In the genomic region with DNA sequence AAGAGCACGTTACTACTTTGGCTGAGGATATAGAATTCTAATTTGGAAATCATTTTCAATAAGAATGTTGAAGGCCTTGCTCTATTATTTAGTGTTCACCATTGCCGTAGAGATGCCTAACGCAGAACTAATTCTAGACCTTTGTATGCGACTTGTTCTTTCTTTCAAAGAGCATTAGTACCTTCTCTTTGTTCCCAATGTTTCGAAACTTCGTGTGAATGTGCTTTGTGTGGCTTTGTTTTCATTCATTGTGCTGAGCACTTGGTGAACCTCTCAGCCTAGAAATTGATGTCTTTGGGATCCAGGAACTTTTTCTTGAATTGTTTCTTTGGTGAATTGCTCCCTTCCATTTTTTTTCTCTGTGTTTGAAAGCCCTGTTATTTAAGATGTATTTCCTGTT, we compare ENCODE assay signal across 25 cellular contexts.
"Had no signal": no experiment of that assay in that cellular context is flagged by ENCODE, and none has a peak within 500 bp of the region (broad histone marks: within the 10 kb centered on the region; RNA-seq: fewer than 3 reads in every experiment).

No MANE protein-coding gene starts in this region.

- H3K4me2 ChIP-seq: hepatocyte had no signal

- DNase-seq: heart right ventricle; islet precursor cell; left cardiac atrium; lower lobe of right lung; mammary epithelial cell; mesenchymal stem cell; naive thymus-derived CD8-positive, alpha-beta T cell; pancreas; posterior cingulate gyrus; retina; right cardiac atrium; sigmoid colon; small intestine; spleen; stimulated activated CD4-positive, alpha-beta T cell treated with anti-CD3 and anti-CD28 coated beads, Interleukin-4, amount 100 ng/mL, for 24 hours; stimulated activated naive CD4-positive, alpha-beta T cell; tibial artery; trophoblast cell had no signal

- H3K27me3 ChIP-seq: heart right ventricle, hepatocyte, pancreas, sigmoid colon, spleen, suprapubic skin had no signal

- ATAC-seq: heart right ventricle; left cardiac atrium; left lobe of liver; lower lobe of right lung; naive thymus-derived CD8-positive, alpha-beta T cell; pancreas; right cardiac atrium; stimulated activated effector memory CD8-positive, alpha-beta T cell treated with anti-CD3 and anti-CD28 coated beads, Interleukin-12 subunit alpha, Interleukin-12 subunit beta, amount 100 ng/mL, for 72 hours had no signal

- H3K79me2 ChIP-seq: hepatocyte had no signal

- H3K4me1 ChIP-seq: heart right ventricle, lower lobe of right lung, prostate gland, sigmoid colon, spleen, suprapubic skin, tibial artery had no signal

- FAIRE-seq: pancreas, small intestine, urothelium cell line had no signal

- H2AFZ ChIP-seq: hepatocyte had no signal

- H3K4me3 ChIP-seq: heart right ventricle, hepatocyte, lower lobe of right lung, pancreas, prostate gland, sigmoid colon, spleen, suprapubic skin, thoracic aorta, tibial artery had no signal

- H3K27ac ChIP-seq: heart right ventricle, hepatocyte, lower lobe of right lung, pancreas, prostate gland, sigmoid colon, spleen, suprapubic skin, thoracic aorta, tibial artery had no signal

- H3K9me3 ChIP-seq: heart right ventricle, lower lobe of right lung, pancreas, prostate gland, sigmoid colon, spleen, suprapubic skin, thoracic aorta, tibial artery had no signal

- H3K36me3 ChIP-seq: heart right ventricle, lower lobe of right lung, pancreas, prostate gland, sigmoid colon, spleen, suprapubic skin, thoracic aorta, tibial artery had no signal
